In the genomic region with DNA sequence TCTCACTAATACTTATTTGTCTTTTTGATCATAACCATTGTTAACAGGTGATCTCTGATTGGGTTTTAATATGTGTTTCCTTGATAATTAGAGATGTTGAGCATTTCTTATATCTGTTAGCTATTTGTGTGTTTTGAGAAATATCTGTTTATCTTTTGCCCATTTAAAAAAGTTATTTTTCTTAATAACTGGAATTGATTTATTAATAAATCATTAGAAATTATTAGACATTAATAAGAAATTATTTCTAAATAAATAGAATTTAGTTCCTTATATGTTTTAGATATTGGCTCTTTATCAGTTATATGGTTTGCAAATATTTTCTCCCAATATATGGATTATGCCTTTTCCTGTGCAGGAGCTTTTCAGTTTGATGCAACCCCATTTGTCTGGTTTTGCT, we compare ENCODE assay signal across 19 cellular contexts. TPM values are rescaled to one million over a fixed set of nuclear protein-coding genes. Genes with fewer than 3 reads are reported as not detected.
DNase-seq lines count a peak whose midpoint lies in the region; FAIRE-seq and TF ChIP-seq lines count a peak whose summit lies in the region.
"Had no signal": no experiment of that assay in that cellular context is flagged by ENCODE, and none has a peak within 500 bp of the region (broad histone marks: within the 10 kb centered on the region; RNA-seq: fewer than 3 reads in every experiment).

No MANE protein-coding gene starts in this region.

- H3K9ac ChIP-seq in kidney (ENCODE audit: low read length in 2 of 2) (no peak overlapping the region), endodermal cell (ENCODE audit: extremely low read depth, low read length, poor library complexity, severe bottlenecking) (no peak overlapping the region)
- H3K9ac ChIP-seq: BLaER1, GM23248 had no signal

- H3K36me3 ChIP-seq in kidney (ENCODE audit: control insufficient read depth in 1 of 2, insufficient read depth in 2 of 2, low read length in 2 of 2) (no peaks in the 10 kb centered on the region), endodermal cell (ENCODE audit: control insufficient read depth, insufficient read depth, low read length) (peaks cover 47% of the 10 kb centered on the region)

- intact Hi-C loops in kidney (cut with DNase I), result no loop called here

- FAIRE-seq in TTC549 (lab: Jason Lieb, UNC) (peak; percentile 67), endometrium (lab: Jason Lieb, UNC) (peak; percentile 79), kidney (lab: Jason Lieb, UNC) (peak; percentile 87), urothelium cell line (lab: Jason Lieb, UNC) (no peak)
- FAIRE-seq: H1 had no signal

- H3K4me1 ChIP-seq in kidney (ENCODE audit: control insufficient read depth in 1 of 2, insufficient read depth in 1 of 2, low read depth in 1 of 2, low read length in 2 of 2) (no peaks in the 10 kb centered on the region), endodermal cell (ENCODE audit: control insufficient read depth, insufficient read depth, low read length) (no peaks in the 10 kb centered on the region)
- H3K4me1 ChIP-seq: BLaER1 had no signal

- H3K9me3 Mint-ChIP-seq in endodermal cell, result peaks cover 6% of the 10 kb centered on the region

- H3K4me1 Mint-ChIP-seq in endodermal cell, result peaks cover 6% of the 10 kb centered on the region
- H3K4me1 Mint-ChIP-seq: B cell had no signal

- H3K9me3 ChIP-seq in kidney (ENCODE audit: control insufficient read depth in 1 of 2, low read length in 2 of 2) (peaks cover 0 to 2% of the 10 kb centered on the region in 2 donors), endodermal cell (ENCODE audit: control insufficient read depth, low read length) (peaks cover 9% of the 10 kb centered on the region)

- DNase-seq in kidney (no peak), endodermal cell (no peak), urothelium cell line (ENCODE audit: low spot score) (no peak), superior temporal gyrus (ENCODE audit: extremely low spot score) (no peak)
- DNase-seq in activated CD8-positive, alpha-beta memory T cell treated with anti-CD3 and anti-CD28 coated beads, Interleukin-2, amount 50 U/mL, for 48 hours, result no peak
- DNase-seq: CD4-positive, alpha-beta T cell; CD8-positive, alpha-beta memory T cell; DMS 273 treated with DMSO at 0.1 percent for 48 hours; DMS79; EL; GM23248; H7; HCEC 1CT had no signal

- no peak overlapping the region for H3K27ac Mint-ChIP-seq in endodermal cell
- H3K27ac Mint-ChIP-seq: B cell; CD4-positive, alpha-beta T cell; CD8-positive, alpha-beta memory T cell had no signal

- no peaks in the 10 kb centered on the region for H3K27me3 ChIP-seq in endodermal cell (ENCODE audit: control insufficient read depth, insufficient read depth, low read length, poor library complexity, severe bottlenecking)
- H3K27me3 ChIP-seq: BLaER1 had no signal

- H3K36me3 Mint-ChIP-seq in endodermal cell (ENCODE audit: low read depth), result peaks cover 41% of the 10 kb centered on the region

- no peak overlapping the region for H3K4me3 ChIP-seq in kidney (ENCODE audit: low read length in 2 of 2)
- H3K4me3 ChIP-seq in endodermal cell (ENCODE audit: low read length), result no peak overlapping the region
- H3K4me3 ChIP-seq: BLaER1, GM23248 had no signal

- H3K4me3 Mint-ChIP-seq in endodermal cell, result no peak overlapping the region
- H3K4me3 Mint-ChIP-seq: B cell; CD4-positive, alpha-beta T cell; CD8-positive, alpha-beta memory T cell had no signal

- H3K27ac ChIP-seq in kidney (ENCODE audit: low read depth in 2 of 2, low read length in 2 of 2) (no peak overlapping the region), endodermal cell (ENCODE audit: low read depth, low read length) (no peak overlapping the region)
- H3K27ac ChIP-seq: BLaER1, C4-2B, GM23248 had no signal

- H3K27me3 Mint-ChIP-seq in endodermal cell (ENCODE audit: insufficient read depth), result no peaks in the 10 kb centered on the region
- H3K27me3 Mint-ChIP-seq: B cell; CD4-positive, alpha-beta T cell; CD8-positive, alpha-beta memory T cell had no signal

- no peak for TF ChIP-seq CTCF in kidney (IDR thresholded peaks at IDR 0.05; ENCODE audit: borderline replicate concordance, extremely low read depth, insufficient read depth)
- TF ChIP-seq CTCF in endodermal cell (conservative IDR thresholded peaks at IDR 0.05), result no peak

RNA-seq across cellular contexts. Expression of a gene that starts 18.7 kb away (rescaled TPM):
- total RNA-seq in kidney (31.6 TPM), endodermal cell (10 to 100 TPM; 28.8 to 36.1 TPM)
- polyA plus RNA-seq in kidney (ENCODE audit: insufficient read depth, low read depth, low replicate concordance), result 12.3 TPM
- 64.9 TPM for polyA plus RNA-seq in endodermal cell (2013, experiment 1 of 2)
- 56.9 TPM for polyA plus RNA-seq in endodermal cell (2013, experiment 2 of 2)
